Comparison of ENCODE assay signal across 26 cellular contexts in genomic region chr14:91458612-91459011, GRCh38.
"Had no signal": no experiment of that assay in that cellular context is flagged by ENCODE, and none has a peak within 500 bp of the region (broad histone marks: within the 10 kb centered on the region; RNA-seq: fewer than 3 reads in every experiment).

No MANE protein-coding gene starts in this region.

- H3K27me3 ChIP-seq: brain microvascular endothelial cell, foreskin keratinocyte, hepatocyte, left lung, pancreas, stomach, suprapubic skin, transverse colon had no signal

- H3K4me1 Mint-ChIP-seq: mesothelial cell of epicardium, nephron had no signal

- H3K4me2 ChIP-seq: hepatocyte had no signal

- H3K9me3 ChIP-seq: left lung, pancreas, stomach, suprapubic skin, transverse colon had no signal

- H3K27ac ChIP-seq: brain microvascular endothelial cell, foreskin keratinocyte, hepatocyte, left lung, pancreas, stomach, suprapubic skin, transverse colon had no signal

- DNase-seq: activated CD4-positive, alpha-beta memory T cell treated with anti-CD3 and anti-CD28 coated beads, Interleukin-2, amount 10 ng/mL, durations not matched to agents 7 days and 5 days; activated CD4-positive, alpha-beta T cell treated with anti-CD3 and anti-CD28 coated beads, Interleukin-2, amount 10 ng/mL, durations not matched to agents 24 days and 14 days; activated CD4-positive, CD25-positive, alpha-beta regulatory T cell; activated naive CD4-positive, alpha-beta T cell treated with anti-CD3 and anti-CD28 coated beads, Interleukin-2, amount 10 ng/mL, durations not matched to agents 7 days and 5 days; activated T-cell treated with anti-CD3 and anti-CD28 coated beads, Interleukin-2, amount 50 U/mL, for 4 hours; aorta; brain microvascular endothelial cell; central memory CD4-positive, alpha-beta T cell; dermis blood vessel endothelial cell; effector CD8-positive, alpha-beta T cell; immature natural killer cell; kidney glomerular epithelial cell; left lung; pancreas; right cardiac atrium; stimulated activated CD4-positive, alpha-beta T cell treated with anti-CD3 and anti-CD28 coated beads, Interleukin-12 subunit alpha, Interleukin-12 subunit beta, amount 100 ng/mL, for 4 hours; stimulated activated CD4-positive, alpha-beta T cell treated with anti-CD3 and anti-CD28 coated beads, Interleukin-4, amount 100 ng/mL, for 4 hours; stomach; transverse colon had no signal

- FAIRE-seq: pancreas, urothelium cell line had no signal

- H3K27me3 Mint-ChIP-seq: activated CD4-positive, alpha-beta memory T cell treated with anti-CD3 and anti-CD28 coated beads, Interleukin-2, amount 10 ng/mL, durations not matched to agents 7 days and 5 days; activated CD4-positive, alpha-beta T cell treated with anti-CD3 and anti-CD28 coated beads, Interleukin-2, amount 10 ng/mL, durations not matched to agents 24 days and 14 days; activated naive CD4-positive, alpha-beta T cell treated with anti-CD3 and anti-CD28 coated beads, Interleukin-2, amount 10 ng/mL, durations not matched to agents 7 days and 5 days had no signal

- H3K79me2 ChIP-seq: hepatocyte had no signal

- H3K4me1 ChIP-seq: left lung, pancreas, suprapubic skin, transverse colon had no signal

- H3K4me3 Mint-ChIP-seq: activated CD4-positive, alpha-beta memory T cell treated with anti-CD3 and anti-CD28 coated beads, Interleukin-2, amount 10 ng/mL, durations not matched to agents 7 days and 5 days; activated CD4-positive, alpha-beta T cell treated with anti-CD3 and anti-CD28 coated beads, Interleukin-2, amount 10 ng/mL, durations not matched to agents 24 days and 14 days; activated naive CD4-positive, alpha-beta T cell treated with anti-CD3 and anti-CD28 coated beads, Interleukin-2, amount 10 ng/mL, durations not matched to agents 7 days and 5 days; activated T-cell treated with anti-CD3 and anti-CD28 coated beads, Interleukin-2, amount 50 U/mL, for 4 hours; immature natural killer cell; mesothelial cell of epicardium; nephron; T-helper 1 cell treated with Interleukin-12 subunit alpha and Interleukin-12 subunit beta and Interleukin-4 antibody, amounts not matched to agents 30 μg/mL and 1 μg/mL, for 36 hours had no signal

- ATAC-seq: activated T-cell treated with anti-CD3 and anti-CD28 coated beads, Interleukin-2, amount 50 U/mL, for 4 hours; left lung; pancreas; right cardiac atrium had no signal

- H3K4me3 ChIP-seq: hepatocyte, left lung, pancreas, stomach, suprapubic skin, transverse colon had no signal

- H3K9me3 Mint-ChIP-seq: activated CD4-positive, alpha-beta memory T cell treated with anti-CD3 and anti-CD28 coated beads, Interleukin-2, amount 10 ng/mL, durations not matched to agents 7 days and 5 days; activated CD4-positive, alpha-beta T cell treated with anti-CD3 and anti-CD28 coated beads, Interleukin-2, amount 10 ng/mL, durations not matched to agents 24 days and 14 days; activated naive CD4-positive, alpha-beta T cell treated with anti-CD3 and anti-CD28 coated beads, Interleukin-2, amount 10 ng/mL, durations not matched to agents 7 days and 5 days; activated T-cell treated with anti-CD3 and anti-CD28 coated beads, Interleukin-2, amount 50 U/mL, for 4 hours; immature natural killer cell; mesothelial cell of epicardium; nephron; T-helper 1 cell treated with Interleukin-12 subunit alpha and Interleukin-12 subunit beta and Interleukin-4 antibody, amounts not matched to agents 30 μg/mL and 1 μg/mL, for 36 hours had no signal

- H2AFZ ChIP-seq: hepatocyte had no signal

- H3K27ac Mint-ChIP-seq: activated CD4-positive, alpha-beta memory T cell treated with anti-CD3 and anti-CD28 coated beads, Interleukin-2, amount 10 ng/mL, durations not matched to agents 7 days and 5 days; activated CD4-positive, alpha-beta T cell treated with anti-CD3 and anti-CD28 coated beads, Interleukin-2, amount 10 ng/mL, durations not matched to agents 24 days and 14 days; activated naive CD4-positive, alpha-beta T cell treated with anti-CD3 and anti-CD28 coated beads, Interleukin-2, amount 10 ng/mL, durations not matched to agents 7 days and 5 days; mesothelial cell of epicardium; nephron; T-helper 1 cell treated with Interleukin-12 subunit alpha and Interleukin-12 subunit beta and Interleukin-4 antibody, amounts not matched to agents 30 μg/mL and 1 μg/mL, for 36 hours had no signal
